ENCODE assay signal across 15 cellular contexts in genomic region chr14:75183225-75183624, GRCh38. TPM values are rescaled to one million over a fixed set of nuclear protein-coding genes. Genes with fewer than 3 reads are reported as not detected.
DNase-seq lines count a peak whose midpoint lies in the region; ATAC-seq, FAIRE-seq and TF ChIP-seq lines count a peak whose summit lies in the region.
"Had no signal": no experiment of that assay in that cellular context is flagged by ENCODE, and none has a peak within 500 bp of the region (broad histone marks: within the 10 kb centered on the region; RNA-seq: fewer than 3 reads in every experiment).

No MANE protein-coding gene starts in this region.

- no peak for TF ChIP-seq EP300 in A549 (IDR thresholded peaks at IDR 0.05)

- intact Hi-C loops in left lung (cut with DNase I): loop anchor here in 1 of 2 donors (10.0 kb wide), 1 partner anchor 52 kb away; no protein-coding TSS in a partner anchor

- H3K9me3 ChIP-seq in A549: no peaks in the 10 kb centered on the region
- no peaks in the 10 kb centered on the region for H3K9me3 ChIP-seq in RWPE2 (ENCODE audit: severe bottlenecking)
- no peaks in the 10 kb centered on the region for H3K9me3 ChIP-seq in left lung
- no peaks in the 10 kb centered on the region for H3K9me3 ChIP-seq in skeletal muscle tissue (ENCODE audit: control insufficient read depth in 3 of 3, low read length in 3 of 3)

- no peak for TF ChIP-seq CTCF in A549 (IDR thresholded peaks at IDR 0.05)
- TF ChIP-seq CTCF in RWPE2 (IDR thresholded peaks at IDR 0.05; ENCODE audit: poor library complexity, severe bottlenecking): no peak
- no peak for TF ChIP-seq CTCF in left lung (IDR thresholded peaks at IDR 0.05)

- H3K9ac ChIP-seq in skeletal muscle tissue (ENCODE audit: low read depth in 1 of 3, low read length in 3 of 3): no peak overlapping the region

- CTCF ChIA-PET in A549 (lab: Yijun Ruan, JAX): interaction anchor here (0.6 to 1.3 kb wide), 6 partner anchors 35 to 378 kb away, joined by 3 to 5 read pairs (median 3); no protein-coding TSS in a partner anchor

- H3K36me3 ChIP-seq in RWPE2 (ENCODE audit: low read depth): no peaks in the 10 kb centered on the region
- no peaks in the 10 kb centered on the region for H3K36me3 ChIP-seq in left lung
- H3K36me3 ChIP-seq in skeletal muscle tissue (ENCODE audit: control insufficient read depth in 3 of 3, insufficient read depth in 3 of 3, low read length in 3 of 3): no peaks in the 10 kb centered on the region

- WGBS in A549 (ENCODE audit: missing lambda C conversion rate): 22% methylated on average over 1 of the region's 1 CpG

- POLR2A ChIA-PET in A549 (lab: Yijun Ruan, JAX): interaction anchor here (0.7 to 2.0 kb wide), 2 partner anchors 76 to 94 kb away, joined by 3 to 7 read pairs; no protein-coding TSS in a partner anchor

- no peak for TF ChIP-seq RAD21 in A549 (conservative IDR thresholded peaks at IDR 0.05 in 1 of 2, IDR thresholded peaks at IDR 0.05 in 1 of 2)

- H3K4me1 ChIP-seq in A549 (peaks cover 14% of the 10 kb centered on the region), RWPE2 (ENCODE audit: insufficient read depth, poor library complexity, severe bottlenecking) (peaks cover 5% of the 10 kb centered on the region), left lung (peaks cover 12 to 51% of the 10 kb centered on the region in 2 donors), skeletal muscle tissue (ENCODE audit: control insufficient read depth in 3 of 3, insufficient read depth in 3 of 3, low read length in 3 of 3) (no peaks in the 10 kb centered on the region)
- H3K4me1 ChIP-seq: foreskin keratinocyte had no signal

- peak overlapping the region; percentile 57 for H3K4me2 ChIP-seq in A549

- H3K4me3 ChIP-seq in A549 (no peak overlapping the region), RWPE2 (ENCODE audit: severe bottlenecking) (no peak overlapping the region), left lung (no peak overlapping the region), skeletal muscle tissue (ENCODE audit: low read length in 3 of 3) (no peak overlapping the region)

- H3K27ac ChIP-seq in A549 (peak overlapping the region; percentile 1 to 6; a peak in 1 of 6 replicates), RWPE2 (ENCODE audit: poor library complexity, severe bottlenecking) (peak overlapping the region; percentile 46), left lung (peak overlapping the region; percentile 66 to 71), skeletal muscle tissue (ENCODE audit: low read depth, low read length) (peak overlapping the region; percentile 23)
- H3K27ac ChIP-seq: foreskin keratinocyte had no signal

- FAIRE-seq in A549 (lab: Jason Lieb, UNC): no peak

- peak in 1 of 2 experiments; percentile 34; a peak in 3 of 6 replicates for ATAC-seq in A549
- peak; percentile 36; the same call in 2 of the 3 replicates for ATAC-seq in RWPE2 (ENCODE audit: low read depth)
- peak; percentile 39 for ATAC-seq in left lung
- no peak for ATAC-seq in GM18909 (IDR thresholded peaks at IDR 0.05; ENCODE audit: poor library complexity, unreplicated experiment)
- ATAC-seq in HG02759 (IDR thresholded peaks at IDR 0.05; ENCODE audit: unreplicated experiment): no peak
- ATAC-seq: foreskin keratinocyte, natural killer cell had no signal

- H3K27me3 ChIP-seq in RWPE2 (ENCODE audit: insufficient read depth, poor library complexity, severe bottlenecking): no peaks in the 10 kb centered on the region
- no peaks in the 10 kb centered on the region for H3K27me3 ChIP-seq in left lung
- no peaks in the 10 kb centered on the region for H3K27me3 ChIP-seq in skeletal muscle tissue (ENCODE audit: control insufficient read depth in 3 of 3, insufficient read depth in 3 of 3, low read length in 3 of 3)
- H3K27me3 ChIP-seq: foreskin keratinocyte had no signal

- TF ChIP-seq POLR2A in A549 (IDR thresholded peaks at IDR 0.05; ENCODE audit: low read length): no peak

- DNase-seq in A549 (ENCODE audit: low read depth in 1 of 2, low spot score in 1 of 2) (no peak), RWPE2 (ENCODE audit: low spot score) (no peak), left lung (no peak), ureter (ENCODE audit: low spot score) (no peak), UCSD-AML1 (lab: John Stamatoyannopoulos, UW; ENCODE audit: unreplicated experiment) (no peak)
- DNase-seq: activated CD4-positive, alpha-beta T cell treated with anti-CD3 and anti-CD28 coated beads, Interleukin-2, amount 50 U/mL, for 4 hours; activated T-cell treated with anti-CD3 and anti-CD28 coated beads, Interleukin-2, amount 50 U/mL, for 48 hours; endodermal cell; natural killer cell; NCI-H1048; NCI-H748 treated with DMSO at 0.1 percent for 48 hours had no signal

TF ChIP-seq in A549, 52 proteins besides CTCF, POLR2A, EP300 and RAD21:
- no peak for TF ChIP-seq RNF2 (IDR thresholded peaks at IDR 0.05; ENCODE audit: borderline replicate concordance, low read depth)
TF ChIP-seq in A549: peak in this region for 0.

RNA-seq across cellular contexts. Expression of gene TMED10, which starts 6.8 kb away (rescaled TPM):
- 354 and 378 TPM in 2 replicates for polyA plus RNA-seq in A549 (2011; rRNA removed)
- 128 and 189 TPM in 2 replicates for polyA plus RNA-seq in A549 (2012; cell fraction: cytosol; rRNA removed)
- 155 and 161 TPM in 2 replicates for polyA plus RNA-seq in A549 (2012; cell fraction: nucleus; rRNA removed)
- polyA plus RNA-seq in A549 (2017; fragmentation: RNase III; extraction: RNeasy Plus Mini Kit Qiagen cat#74134 plus additional on column Dnase treatment): 275 to 294 TPM (median 290 TPM) in 3 replicates
- polyA minus RNA-seq in A549 (2011; rRNA and poly(A)+ RNA removed): 451 and 495 TPM in 2 replicates
- 100 to 1,000 TPM; 338 to 391 TPM for total RNA-seq in left lung
- total RNA-seq in skeletal muscle tissue: 116 TPM
- 394 TPM for total RNA-seq in ureter

RNA-seq across cellular contexts. Expression of gene NEK9, which starts 56.4 kb away (rescaled TPM):
- polyA plus RNA-seq in A549 (2011; rRNA removed) (75.9 and 79.7 TPM in 2 replicates), A549 (2017; fragmentation: RNase III; extraction: RNeasy Plus Mini Kit Qiagen cat#74134 plus additional on column Dnase treatment) (44.3 to 51.1 TPM (median 49.4 TPM) in 3 replicates)
- 27.0 and 31.8 TPM in 2 replicates for polyA plus RNA-seq in A549 (2012; cell fraction: cytosol; rRNA removed)
- 37.6 and 48.7 TPM in 2 replicates for polyA plus RNA-seq in A549 (2012; cell fraction: nucleus; rRNA removed)
- polyA minus RNA-seq in A549 (2011; rRNA and poly(A)+ RNA removed): 46.4 and 53.1 TPM in 2 replicates
- total RNA-seq in left lung (10 to 100 TPM; 75.8 to 77.7 TPM), skeletal muscle tissue (59.0 TPM), ureter (89.2 TPM)

Comparison
In these comparisons a context has a peak if more than half of its experiments do, and no peak if none do; other contexts are left out.
1. ATAC-seq: peak in RWPE2 (single experiment) and left lung (single experiment); none in GM18909 (single experiment) and HG02759 (single experiment).
2. H3K27ac ChIP-seq: peak in every context shown above with its lines; median percentile 68 in left lung; 46 in RWPE2; 23 in skeletal muscle tissue; 4 in A549.